Comparison of ENCODE assay signal across 11 cellular contexts in genomic region chr1:198679535-198680173, GRCh38. TPM values are rescaled to one million over a fixed set of nuclear protein-coding genes. Genes with fewer than 3 reads are reported as not detected.
DNase-seq lines count a peak whose midpoint lies in the region; ATAC-seq and TF ChIP-seq lines count a peak whose summit lies in the region.
"Had no signal": no experiment of that assay in that cellular context is flagged by ENCODE, and none has a peak within 500 bp of the region (broad histone marks: within the 10 kb centered on the region; RNA-seq: fewer than 3 reads in every experiment).

No MANE protein-coding gene starts in this region.

- H3K36me3 Mint-ChIP-seq in activated T-cell treated with anti-CD3 and anti-CD28 coated beads, Interleukin-2, amount 50 U/mL, for 4 hours (ENCODE audit: insufficient read depth) = peaks cover 26% of the 10 kb centered on the region

- no peaks in the 10 kb centered on the region for H3K9me3 Mint-ChIP-seq in activated T-cell treated with anti-CD3 and anti-CD28 coated beads, Interleukin-2, amount 50 U/mL, for 4 hours

- H3K27me3 ChIP-seq in mesenchymal stem cell (ENCODE audit: control insufficient read depth in 1 of 2, insufficient read depth in 1 of 2, low read length in 2 of 2) = no peaks in the 10 kb centered on the region
- H3K27me3 ChIP-seq in adrenal gland = no peaks in the 10 kb centered on the region
- H3K27me3 ChIP-seq: gastrocnemius medialis, right lobe of liver had no signal

- H3K9me3 ChIP-seq in mesenchymal stem cell (ENCODE audit: control insufficient read depth, low read length) (no peaks in the 10 kb centered on the region), adrenal gland (replicated peaks in 1 of 3) (no peaks in the 10 kb centered on the region)
- H3K9me3 ChIP-seq: gastrocnemius medialis, right lobe of liver had no signal

- H3K79me1 ChIP-seq in mesenchymal stem cell (replicated peaks; ENCODE audit: low read length, poor library complexity, severe bottlenecking) = no peaks in the 10 kb centered on the region

- H4K8ac ChIP-seq in mesenchymal stem cell (ENCODE audit: low read length) = no peak overlapping the region

- peak overlapping the region; percentile 80 for H3K4me3 Mint-ChIP-seq in activated T-cell treated with anti-CD3 and anti-CD28 coated beads, Interleukin-2, amount 50 U/mL, for 4 hours

- H3K4me3 ChIP-seq in mesenchymal stem cell (ENCODE audit: insufficient read depth in 1 of 2, low read depth in 1 of 2, low read length in 2 of 2) (no peak overlapping the region), adrenal gland (no peak overlapping the region)
- H3K4me3 ChIP-seq: gastrocnemius medialis, right lobe of liver had no signal

- H3K36me3 ChIP-seq in mesenchymal stem cell (ENCODE audit: control insufficient read depth in 1 of 2, insufficient read depth in 2 of 2, low read depth in 1 of 2, low read length in 2 of 2) = no peaks in the 10 kb centered on the region
- H3K36me3 ChIP-seq in adrenal gland (replicated peaks in 1 of 2) = no peaks in the 10 kb centered on the region
- H3K36me3 ChIP-seq: gastrocnemius medialis, right lobe of liver had no signal

- TF ChIP-seq POLR2A in adrenal gland (IDR thresholded peaks at IDR 0.05) = no peak

- H3K9ac ChIP-seq in mesenchymal stem cell (ENCODE audit: low read length) = no peak overlapping the region

- H2BK15ac ChIP-seq in mesenchymal stem cell (ENCODE audit: low read depth, poor library complexity, severe bottlenecking) = no peak overlapping the region

- H3K27ac ChIP-seq in mesenchymal stem cell (ENCODE audit: low read length, poor library complexity, severe bottlenecking) = no peak overlapping the region
- H3K27ac ChIP-seq in adrenal gland = no peak overlapping the region
- H3K27ac ChIP-seq: gastrocnemius medialis, right lobe of liver had no signal

- no peak overlapping the region for H2AFZ ChIP-seq in mesenchymal stem cell (ENCODE audit: low read depth, low read length)

- H2AK5ac ChIP-seq in mesenchymal stem cell (ENCODE audit: low read length, severe bottlenecking) = no peak overlapping the region

- DNase-seq in stimulated activated naive CD4-positive, alpha-beta T cell treated with Interleukin-2 at 50 U/mL for 16 hours (lab: John Stamatoyannopoulos, UW) = peak; percentile 19
- no peak for DNase-seq in stimulated activated naive CD4-positive, alpha-beta T cell (lab: John Stamatoyannopoulos, UW)
- DNase-seq in activated T-cell treated with anti-CD3 and anti-CD28 coated beads, Interleukin-2, amount 50 U/mL, for 4 hours = no peak
- DNase-seq in mesenchymal stem cell (no peak), nucleus accumbens (lab: John Stamatoyannopoulos, UW) (no peak), HEK293T (ENCODE audit: extremely low spot score) (no peak), adrenal gland (no peak), SKM-1 (lab: John Stamatoyannopoulos, UW; ENCODE audit: unreplicated experiment) (no peak)
- DNase-seq: gastrocnemius medialis, NCI-H1694 had no signal

- H3K4me1 Mint-ChIP-seq in activated T-cell treated with anti-CD3 and anti-CD28 coated beads, Interleukin-2, amount 50 U/mL, for 4 hours (ENCODE audit: low read depth) = peaks cover 85% of the 10 kb centered on the region

- peak overlapping the region in 1 of 2 experiments; percentile 32 for H3K4ac ChIP-seq in mesenchymal stem cell (ENCODE audit: low read depth in 1 of 2, low read length in 2 of 2)

- H2BK120ac ChIP-seq in mesenchymal stem cell (ENCODE audit: low read depth, low read length) = no peak overlapping the region

- no peak overlapping the region for H3K23ac ChIP-seq in mesenchymal stem cell (ENCODE audit: low read length in 2 of 2)

- H2BK12ac ChIP-seq in mesenchymal stem cell (ENCODE audit: low read length in 2 of 2) = peak overlapping the region in 1 of 2 experiments; percentile 70

- H4K91ac ChIP-seq in mesenchymal stem cell (ENCODE audit: low read length) = peak overlapping the region; percentile 47

- CTCF ChIA-PET in HEK293T (lab: Yijun Ruan, JAX) = no interaction called here

- peak overlapping the region in 1 of 2 experiments; percentile 67 for H3K14ac ChIP-seq in mesenchymal stem cell (ENCODE audit: low read length in 2 of 2)

- POLR2A ChIA-PET in HEK293T (lab: Yijun Ruan, JAX) = no interaction called here

- no peak overlapping the region for H2BK5ac ChIP-seq in mesenchymal stem cell (ENCODE audit: low read depth, low read length, poor library complexity, severe bottlenecking)

- 98% methylated on average over 30 of the region's 31 CpGs for WGBS in mesenchymal stem cell
- 89 to 93% (median 91%) methylated on average over 29 to 31 of the region's 31 CpGs for WGBS in adrenal gland, 4 donors

- ATAC-seq in activated T-cell treated with anti-CD3 and anti-CD28 coated beads, Interleukin-2, amount 50 U/mL, for 4 hours = no peak
- ATAC-seq: gastrocnemius medialis had no signal

- no peak for TF ChIP-seq CTCF in adrenal gland (IDR thresholded peaks at IDR 0.05)

- no peak overlapping the region for H3K4me2 ChIP-seq in mesenchymal stem cell (ENCODE audit: low read length, poor library complexity, severe bottlenecking)

- intact Hi-C loops in adrenal gland (cut with DNase I) = no loop called here

- no peaks in the 10 kb centered on the region for H3K27me3 Mint-ChIP-seq in activated T-cell treated with anti-CD3 and anti-CD28 coated beads, Interleukin-2, amount 50 U/mL, for 4 hours (ENCODE audit: low read depth)

- peak overlapping the region in 1 of 2 experiments; percentile 30 for H3K18ac ChIP-seq in mesenchymal stem cell (ENCODE audit: low read depth in 1 of 2, low read length in 2 of 2)

- no peaks in the 10 kb centered on the region for H3K4me1 ChIP-seq in mesenchymal stem cell (ENCODE audit: control insufficient read depth, insufficient read depth, low read depth, low read length)
- no peaks in the 10 kb centered on the region for H3K4me1 ChIP-seq in adrenal gland (replicated peaks in 1 of 2)
- H3K4me1 ChIP-seq: gastrocnemius medialis, right lobe of liver had no signal

TF ChIP-seq in HEK293T, 16 proteins besides CTCF, POLR2A, EP300 and RAD21:
- TF ChIP-seq PKNOX1 (IDR thresholded peaks at IDR 0.05) (no peak), FOXA1 (IDR thresholded peaks at IDR 0.05) (no peak), L3MBTL2 (conservative IDR thresholded peaks at IDR 0.05) (no peak), HDGF (IDR thresholded peaks at IDR 0.05; ENCODE audit: borderline replicate concordance) (no peak), FOXM1 (IDR thresholded peaks at IDR 0.05; ENCODE audit: borderline replicate concordance) (no peak), TARDBP (IDR thresholded peaks at IDR 0.05) (no peak), CTBP1 (IDR thresholded peaks at IDR 0.05; ENCODE audit: borderline replicate concordance) (no peak), FOXK2 (IDR thresholded peaks at IDR 0.05) (no peak), ZNF384 (IDR thresholded peaks at IDR 0.05) (no peak), ARNT (IDR thresholded peaks at IDR 0.05) (no peak)

RNA-seq across cellular contexts. Expression of gene PTPRC, which starts 40.8 kb away (rescaled TPM):
- total RNA-seq in activated T-cell treated with anti-CD3 and anti-CD28 coated beads, Interleukin-2, amount 50 U/mL, for 4 hours = 100 to 1,000 TPM; 181 to 243 (median 224) TPM
- polyA plus RNA-seq in mesenchymal stem cell (2013, experiment 1 of 2) = 0.01 TPM
- polyA plus RNA-seq in mesenchymal stem cell (2013, experiment 2 of 2) = 0.01 TPM
- 10 to 100 TPM in 7 of 8 donors, 1 to 10 TPM in 1; 3.5 to 33.0 (median 21.5) TPM for total RNA-seq in adrenal gland
- 10 to 100 TPM in 1 of 3 donors, 1 to 10 TPM in 2; 2.5 to 11.6 (median 4.7) TPM for polyA plus RNA-seq in adrenal gland

Comparison
In these comparisons a context has a peak if more than half of its experiments do, and no peak if none do; other contexts are left out.
1. RNA of gene PTPRC, which starts 40.8 kb away (total RNA-seq): 181 to 243 TPM in activated T-cell treated with anti-CD3 and anti-CD28 coated beads, Interleukin-2, amount 50 U/mL, for 4 hours; 3.5 to 33.0 TPM in adrenal gland; every median in the first group is over 4 times any median in the second.